6 cellular contexts compared by ENCODE assay signal in genomic region chr19:1606138-1606651, GRCh38.
DNase-seq lines count a peak whose midpoint lies in the region; ATAC-seq and TF ChIP-seq lines count a peak whose summit lies in the region.

No MANE protein-coding gene starts in this region.

- no peak for ATAC-seq in stimulated activated naive CD8-positive, alpha-beta T cell treated with anti-CD3 and anti-CD28 coated beads, Interleukin-15, Interleukin-2, amounts not matched to agents 100 U/mL and 50 U/mL, for 24 hours

- H3K4me1 Mint-ChIP-seq in stimulated activated naive CD8-positive, alpha-beta T cell treated with anti-CD3 and anti-CD28 coated beads, Interleukin-15, Interleukin-2, amounts not matched to agents 100 ng/mL and 50 ng/mL, for 24 hours (ENCODE audit: low read depth), result peaks cover 70% of the 10 kb centered on the region

- POLR2A ChIA-PET in GM10248 (lab: Yijun Ruan, JAX), result no interaction called here

- peak overlapping the region; percentile 90 for H3K4me3 ChIP-seq in iPS-11a (ENCODE audit: low read depth, low read length)

- H3K4me3 Mint-ChIP-seq in stimulated activated naive CD8-positive, alpha-beta T cell treated with anti-CD3 and anti-CD28 coated beads, Interleukin-15, Interleukin-2, amounts not matched to agents 100 ng/mL and 50 ng/mL, for 24 hours, result peak overlapping the region; percentile 89

- CTCF ChIA-PET in GM10248 (lab: Yijun Ruan, JAX), result interaction anchor here (0.7 to 4.6 kb wide), 7 partner anchors 10 to 164 kb away, joined by 3 to 19 read pairs (median 4); no protein-coding TSS in a partner anchor

- no peak for TF ChIP-seq CTCF in GM10248 (IDR thresholded peaks at IDR 0.05; ENCODE audit: control extremely low read depth, extremely low read depth, low read depth, missing control alignments)

- no peaks in the 10 kb centered on the region for H3K27me3 Mint-ChIP-seq in stimulated activated naive CD8-positive, alpha-beta T cell treated with anti-CD3 and anti-CD28 coated beads, Interleukin-15, Interleukin-2, amounts not matched to agents 100 ng/mL and 50 ng/mL, for 24 hours

- peak overlapping the region; percentile 99 for H3K27ac Mint-ChIP-seq in stimulated activated naive CD8-positive, alpha-beta T cell treated with anti-CD3 and anti-CD28 coated beads, Interleukin-15, Interleukin-2, amounts not matched to agents 100 ng/mL and 50 ng/mL, for 24 hours

- peaks cover 19% of the 10 kb centered on the region for H3K36me3 Mint-ChIP-seq in stimulated activated naive CD8-positive, alpha-beta T cell treated with anti-CD3 and anti-CD28 coated beads, Interleukin-15, Interleukin-2, amounts not matched to agents 100 ng/mL and 50 ng/mL, for 24 hours (ENCODE audit: low read depth)

- no peak for DNase-seq in stimulated activated naive CD8-positive, alpha-beta T cell treated with anti-CD3 and anti-CD28 coated beads, Interleukin-15, Interleukin-2, amounts not matched to agents 100 U/mL and 50 U/mL, for 24 hours
- DNase-seq in GM10248 (ENCODE audit: extremely low spot score) (no peak), NCI-H2029 (lab: John Stamatoyannopoulos, UW) (no peak), NAMALWA (ENCODE audit: low spot score) (no peak)

- H3K9me3 Mint-ChIP-seq in stimulated activated naive CD8-positive, alpha-beta T cell treated with anti-CD3 and anti-CD28 coated beads, Interleukin-15, Interleukin-2, amounts not matched to agents 100 ng/mL and 50 ng/mL, for 24 hours, result no peaks in the 10 kb centered on the region
